Comparison of ENCODE assay signal across 23 cellular contexts in the genomic region with DNA sequence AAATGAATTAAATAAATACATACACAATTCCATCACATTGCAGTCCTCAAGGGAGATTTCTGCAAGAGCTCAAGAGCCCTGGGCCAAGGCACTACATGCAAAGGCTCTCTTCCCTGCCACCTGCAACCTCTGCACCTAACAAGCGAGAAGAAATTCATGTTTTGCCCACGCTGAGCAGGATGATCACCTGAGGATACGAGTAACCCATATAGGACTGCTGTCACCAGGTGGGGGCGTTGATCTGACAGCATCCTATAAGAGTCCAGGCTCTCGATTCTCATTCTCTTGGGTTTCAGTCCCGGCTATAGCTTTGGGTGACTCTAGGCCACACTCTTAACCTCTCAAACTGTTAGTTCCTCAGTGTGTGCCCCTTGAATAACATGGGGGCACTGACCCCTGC. TPM values are rescaled to one million over a fixed set of nuclear protein-coding genes. Genes with fewer than 3 reads are reported as not detected.
DNase-seq lines count a peak whose midpoint lies in the region; ATAC-seq, FAIRE-seq and TF ChIP-seq lines count a peak whose summit lies in the region.
"Had no signal": no experiment of that assay in that cellular context is flagged by ENCODE, and none has a peak within 500 bp of the region (broad histone marks: within the 10 kb centered on the region; RNA-seq: fewer than 3 reads in every experiment).

No MANE protein-coding gene starts in this region.

- peak; percentile 45 for DNase-seq in activated CD4-positive, alpha-beta T cell treated with anti-CD3 and anti-CD28 coated beads for 36 hours
- no peak for DNase-seq in activated CD4-positive, alpha-beta T cell treated with anti-CD3 and anti-CD28 coated beads for 1 hour
- DNase-seq in GM12865 (ENCODE audit: low read depth) (peak; percentile 61), GM12878 (ENCODE audit: low read depth, low spot score) (no peak), NCI-H187 treated with DMSO at 0.1 percent for 48 hours (lab: John Stamatoyannopoulos, UW) (no peak)
- DNase-seq in Jurkat, Clone E6-1 (ENCODE audit: low read depth, low spot score) = peak; percentile 59
- DNase-seq in CD8-positive, alpha-beta memory T cell = no peak
- DNase-seq: activated CD4-positive, CD25-positive, alpha-beta regulatory T cell; activated effector memory CD4-positive, alpha-beta T cell treated with anti-CD3 and anti-CD28 coated beads, Interleukin-2, amount 50 U/mL, for 16 hours; amniotic stem cell; BE2C; Calu3; naive B cell; NCI-H1694; pancreas; right cardiac atrium; T-helper 9 cell had no signal

- peak; percentile 19 for TF ChIP-seq CTCF in GM12865 (IDR thresholded peaks at IDR 0.05; ENCODE audit: insufficient read depth, low read depth, low read length, missing control alignments)
- peak; percentile 28 to 38 (median 37); a peak in 4 of 6 replicates for TF ChIP-seq CTCF in GM12878 (IDR thresholded peaks at IDR 0.05 in 2 of 3, conservative IDR thresholded peaks at IDR 0.05 in 1 of 3; ENCODE audit: control insufficient read depth in 2 of 3, extremely low read depth in 1 of 3, insufficient read depth in 1 of 3, low read depth in 3 of 3, low read length in 3 of 3)

- POLR2A ChIA-PET in activated CD4-positive, alpha-beta T cell treated with anti-CD3 and anti-CD28 coated beads for 36 hours (lab: Charles Lee) = interaction anchor here (0.7 kb wide), 1 partner anchor 12 kb away, joined by 4 read pairs; no protein-coding TSS in a partner anchor
- POLR2A ChIA-PET in GM12878 (lab: Charles Lee) = interaction anchor here (0.6 kb wide), 1 partner anchor 235 kb away, joined by 7 read pairs; no protein-coding TSS in a partner anchor
- POLR2A ChIA-PET in CD8-positive, alpha-beta memory T cell (lab: Charles Lee) = no interaction called here

- in situ Hi-C loops in GM12878 (cut with MboI) = no loop called here

- H3K4me2 ChIP-seq in GM12878 (ENCODE audit: control insufficient read depth, insufficient read depth) = no peak overlapping the region

- intact Hi-C loops in activated CD4-positive, alpha-beta T cell treated with anti-CD3 and anti-CD28 coated beads for 36 hours (cut with DNase I, micrococcal nuclease) = no loop called here
- intact Hi-C loops in GM12878 (cut with micrococcal nuclease; ENCODE audit: unreplicated experiment) = loop anchor here (1.0 kb wide), 1 partner anchor 130 kb away; no protein-coding TSS in a partner anchor

- peaks cover 7% of the 10 kb centered on the region for H3K4me1 Mint-ChIP-seq in activated CD4-positive, alpha-beta T cell treated with anti-CD3 and anti-CD28 coated beads for 36 hours
- peaks cover 6 to 10% (median 10%) of the 10 kb centered on the region in 3 donors for H3K4me1 Mint-ChIP-seq in CD8-positive, alpha-beta memory T cell

- H3K36me3 Mint-ChIP-seq in activated CD4-positive, alpha-beta T cell treated with anti-CD3 and anti-CD28 coated beads for 36 hours (ENCODE audit: low read depth) = no peaks in the 10 kb centered on the region
- no peaks in the 10 kb centered on the region for H3K36me3 Mint-ChIP-seq in CD8-positive, alpha-beta memory T cell
- H3K36me3 Mint-ChIP-seq: memory B cell, naive B cell had no signal

- peak; percentile 46 for TF ChIP-seq RAD21 in GM12878 (IDR thresholded peaks at IDR 0.05; ENCODE audit: insufficient read depth, low read depth, low read length)

- H3K9ac ChIP-seq in GM12878 (ENCODE audit: control insufficient read depth, insufficient read depth, low read length) = no peak overlapping the region

- RAD21 ChIA-PET in GM12878 (lab: Charles Lee; ENCODE audit: unreplicated experiment) = interaction anchor here (0.8 to 4.2 kb wide), 7 partner anchors 99 to 169 kb away, joined by 3 to 37 read pairs (median 4); partner anchors contain the start of gene PTP4A2

- no peak overlapping the region for H2AFZ ChIP-seq in GM12878 (ENCODE audit: control insufficient read depth, low read depth, low read length)

- no peaks in the 10 kb centered on the region for H3K9me3 ChIP-seq in GM12878 (replicated peaks; ENCODE audit: control insufficient read depth, insufficient read depth, low read length)
- no peaks in the 10 kb centered on the region for H3K9me3 ChIP-seq in CD8-positive, alpha-beta memory T cell (ENCODE audit: low read length)
- H3K9me3 ChIP-seq: BE2C, pancreas had no signal

- peaks cover 0 to 1% of the 10 kb centered on the region in 2 experiments; a peak in 1 of 4 replicates for H3K27me3 ChIP-seq in GM12878 (replicated peaks in 1 of 2; ENCODE audit: control insufficient read depth in 2 of 2, insufficient read depth in 2 of 2, low read length in 1 of 2)
- no peaks in the 10 kb centered on the region for H3K27me3 ChIP-seq in CD8-positive, alpha-beta memory T cell (ENCODE audit: insufficient read depth, low read length, poor library complexity, severe bottlenecking)
- H3K27me3 ChIP-seq: BE2C, pancreas had no signal

- H3K4me3 ChIP-seq in GM12865 (ENCODE audit: low read depth, low read length) (no peak overlapping the region), GM12878 (no peak overlapping the region)
- no peak overlapping the region for H3K4me3 ChIP-seq in Jurkat, Clone E6-1 (ENCODE audit: low read length)
- no peak overlapping the region for H3K4me3 ChIP-seq in CD8-positive, alpha-beta memory T cell (ENCODE audit: low read length)
- H3K4me3 ChIP-seq: coronary artery, pancreas had no signal

- no TSS peak for BruUV-seq in GM12878 (replicated peaks; lab: Mats Ljungman, UMichigan)

- WGBS in GM12878 (ENCODE audit: insufficient coverage, insufficient replicate concordance, low lambda C conversion rate, missing lambda C conversion rate) = 10% methylated on average over 6 of the region's 6 CpGs

- no peak overlapping the region for H3K4me3 Mint-ChIP-seq in activated CD4-positive, alpha-beta T cell treated with anti-CD3 and anti-CD28 coated beads for 36 hours
- no peak overlapping the region for H3K4me3 Mint-ChIP-seq in CD8-positive, alpha-beta memory T cell
- H3K4me3 Mint-ChIP-seq: memory B cell, naive B cell had no signal

- H3K27ac Mint-ChIP-seq in activated CD4-positive, alpha-beta T cell treated with anti-CD3 and anti-CD28 coated beads for 36 hours = no peak overlapping the region
- H3K27ac Mint-ChIP-seq in CD8-positive, alpha-beta memory T cell = peak overlapping the region in 2 of 8 donors; percentile 13 to 41
- H3K27ac Mint-ChIP-seq: memory B cell, naive B cell had no signal

- TF ChIP-seq EP300 in GM12878 (IDR thresholded peaks at IDR 0.05; ENCODE audit: borderline replicate concordance in 1 of 2, control insufficient read depth in 1 of 2, low read depth in 2 of 2, low read length in 2 of 2) = no peak

- no peak for TF ChIP-seq POLR2A in GM12878 (IDR thresholded peaks at IDR 0.05; ENCODE audit: low read depth, low read length)

- no peaks in the 10 kb centered on the region for H3K4me1 ChIP-seq in GM12878 (ENCODE audit: control insufficient read depth, insufficient read depth, low read length)
- H3K4me1 ChIP-seq in CD8-positive, alpha-beta memory T cell (ENCODE audit: insufficient read depth, low read length) = no peaks in the 10 kb centered on the region
- H3K4me1 ChIP-seq: BE2C, pancreas had no signal

- H3K36me3 ChIP-seq in GM12878 (ENCODE audit: control insufficient read depth in 2 of 2, insufficient read depth in 2 of 2, low read length in 1 of 2) = no peaks in the 10 kb centered on the region
- H3K36me3 ChIP-seq in CD8-positive, alpha-beta memory T cell (ENCODE audit: insufficient read depth, low read length) = no peaks in the 10 kb centered on the region
- H3K36me3 ChIP-seq: BE2C, pancreas had no signal

- H3K79me2 ChIP-seq in GM12878 (ENCODE audit: control insufficient read depth, insufficient read depth, low read length) = no peaks in the 10 kb centered on the region

- FAIRE-seq in GM12878 (lab: Jason Lieb, UNC) = no peak
- FAIRE-seq: A204.1, bronchial epithelial cell, endometrium, pancreas had no signal

- H3K27me3 Mint-ChIP-seq in activated CD4-positive, alpha-beta T cell treated with anti-CD3 and anti-CD28 coated beads for 36 hours = no peaks in the 10 kb centered on the region
- peaks cover 0 to 2% of the 10 kb centered on the region in 2 donors for H3K27me3 Mint-ChIP-seq in CD8-positive, alpha-beta memory T cell
- H3K27me3 Mint-ChIP-seq: naive B cell had no signal

- ATAC-seq in activated CD4-positive, alpha-beta T cell treated with anti-CD3 and anti-CD28 coated beads for 36 hours = peak; percentile 53
- ATAC-seq in GM12878 (peak; percentile 71), HG02798 (IDR thresholded peaks at IDR 0.05; ENCODE audit: poor library complexity, unreplicated experiment) (no peak)
- ATAC-seq: pancreas, right cardiac atrium had no signal

- SMC1A ChIA-PET in GM12878 (lab: Charles Lee; ENCODE audit: uncharacterized antibody, unreplicated experiment) = interaction anchor here (1.0 to 7.4 kb wide), 9 partner anchors 17 to 151 kb away, joined by 3 to 65 read pairs (median 4); no protein-coding TSS in a partner anchor

- no peaks in the 10 kb centered on the region for H4K20me1 ChIP-seq in GM12878 (ENCODE audit: control insufficient read depth, insufficient read depth)

- no peak overlapping the region for H3K27ac ChIP-seq in GM12878 (ENCODE audit: control insufficient read depth, insufficient read depth)
- no peak overlapping the region for H3K27ac ChIP-seq in CD8-positive, alpha-beta memory T cell (ENCODE audit: low read depth, low read length)
- H3K27ac ChIP-seq: coronary artery, pancreas had no signal

- CTCF ChIA-PET in activated CD4-positive, alpha-beta T cell treated with anti-CD3 and anti-CD28 coated beads for 36 hours (lab: Charles Lee) = interaction anchor here (1.1 kb wide), 1 partner anchor 21 kb away, joined by 3 read pairs; no protein-coding TSS in a partner anchor
- CTCF ChIA-PET in GM12878 (lab: Yijun Ruan, JAX) = interaction anchor here (0.9 to 7.5 kb wide), 8 partner anchors 11 to 170 kb away, joined by 3 to 88 read pairs (median 4); no protein-coding TSS in a partner anchor
- CTCF ChIA-PET in CD8-positive, alpha-beta memory T cell (lab: Charles Lee) = interaction anchor here (1.2 to 2.7 kb wide), 3 partner anchors 43 to 129 kb away, joined by 5 to 6 read pairs (median 5); no protein-coding TSS in a partner anchor

- no peaks in the 10 kb centered on the region for H3K9me3 Mint-ChIP-seq in activated CD4-positive, alpha-beta T cell treated with anti-CD3 and anti-CD28 coated beads for 36 hours (ENCODE audit: low read depth)
- H3K9me3 Mint-ChIP-seq in CD8-positive, alpha-beta memory T cell = no peaks in the 10 kb centered on the region
- H3K9me3 Mint-ChIP-seq: memory B cell, naive B cell had no signal

RNA-seq across cellular contexts. Expression of gene SPOCD1, which starts 18.7 kb away (rescaled TPM):
- under 1 TPM; 0.79 to 0.91 TPM for total RNA-seq in activated CD4-positive, alpha-beta T cell treated with anti-CD3 and anti-CD28 coated beads for 36 hours
- polyA plus RNA-seq in Jurkat, Clone E6-1 (2012; ENCODE audit: insufficient read depth, insufficient read length) = not detected
- total RNA-seq in GM12878 (2013; cell fraction: nucleolus; rRNA removed) = not detected in 2 replicates
- total RNA-seq in GM12878 (2014; rRNA removed) (0.11 and 0.16 TPM in 2 replicates), GM12878 (2014; rRNA removed; fragmentation: Illumina TruSeq; extraction: Trizol) (0.13 and 0.23 TPM in 2 replicates), GM12878 (2021) (0.23 and 0.56 TPM in 2 replicates)
- 0.08 TPM for polyA plus RNA-seq in GM12878 (2011; ENCODE audit: low read depth)
- polyA plus RNA-seq in GM12878 (2011; rRNA removed) (not detected in 2 replicates), GM12878 (2014; fragmentation: Illumina TruSeq; extraction: Trizol) (0.13 TPM in 1 of 2 replicates, not detected in the other), GM12878 (2014; fragmentation: Nextera tagmentation; extraction: Ambion mirVana) (under 1 TPM in 1 of 2 experiments, not detected in 1; 0.02 TPM), GM12878 (2014; rRNA removed) (0.34 and 0.65 TPM in 2 replicates), GM12878 (2016; fragmentation: Nextera tagmentation; extraction: Ambion mirVana) (not detected)
- not detected in 2 replicates for polyA plus RNA-seq in GM12878 (2011; cell fraction: cytosol; rRNA removed)
- 0.03 and 0.29 TPM in 2 replicates for polyA plus RNA-seq in GM12878 (2011; cell fraction: nucleus; rRNA removed)
- 0.07 and 0.23 TPM in 2 replicates for polyA plus RNA-seq in GM12878 (2012)
- not detected in 2 replicates for polyA minus RNA-seq in GM12878 (2011; rRNA and poly(A)+ RNA removed)
- not detected in 2 replicates for polyA minus RNA-seq in GM12878 (2011; cell fraction: cytosol; rRNA and poly(A)+ RNA removed)
- not detected in 2 replicates for polyA minus RNA-seq in GM12878 (2011; cell fraction: nucleus; rRNA and poly(A)+ RNA removed)
- total RNA-seq in CD8-positive, alpha-beta memory T cell = under 1 TPM in 1 of 2 experiments, not detected in 1; 0.18 TPM
- not detected for polyA plus RNA-seq in CD8-positive, alpha-beta memory T cell

Comparison
In these comparisons a context has a peak if more than half of its experiments do, and no peak if none do; other contexts are left out.
1. DNase-seq: peak in activated CD4-positive, alpha-beta T cell treated with anti-CD3 and anti-CD28 coated beads for 36 hours (single experiment), GM12865 (single experiment) and Jurkat, Clone E6-1 (single experiment); none in activated CD4-positive, alpha-beta T cell treated with anti-CD3 and anti-CD28 coated beads for 1 hour (single experiment), GM12878 (single experiment), NCI-H187 treated with DMSO at 0.1 percent for 48 hours (single experiment) and CD8-positive, alpha-beta memory T cell (0 of 5).